29 cellular contexts compared by ENCODE assay signal in the genomic region with DNA sequence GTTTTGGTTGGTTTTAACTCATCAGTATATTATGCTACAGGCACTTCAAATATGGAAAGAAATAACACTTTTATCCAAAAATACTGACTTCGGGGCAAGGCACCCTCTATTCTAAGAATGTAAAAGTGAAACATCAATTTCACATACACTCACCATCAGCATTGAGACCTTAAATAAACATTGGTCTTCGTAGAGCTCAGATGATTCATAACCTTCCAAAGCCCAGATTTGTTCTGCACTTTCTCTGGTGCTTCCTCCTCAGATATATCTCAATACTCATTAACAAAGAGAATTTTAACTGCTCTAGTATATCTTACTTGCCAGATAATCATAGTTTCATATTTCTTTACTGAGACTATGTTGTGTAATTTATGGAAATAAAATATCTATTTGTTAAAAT.
DNase-seq lines count a peak whose midpoint lies in the region; FAIRE-seq and TF ChIP-seq lines count a peak whose summit lies in the region.
"Had no signal": no experiment of that assay in that cellular context is flagged by ENCODE, and none has a peak within 500 bp of the region (broad histone marks: within the 10 kb centered on the region; RNA-seq: fewer than 3 reads in every experiment).

No MANE protein-coding gene starts in this region.

- H2AFZ ChIP-seq in ACC112 (ENCODE audit: low read length, unreplicated experiment) (no peak overlapping the region), astrocyte (ENCODE audit: low read depth, low read length) (no peak overlapping the region)

- no peaks in the 10 kb centered on the region for H3K27me3 ChIP-seq in ACC112 (ENCODE audit: insufficient read depth, low read length)
- no peaks in the 10 kb centered on the region for H3K27me3 ChIP-seq in astrocyte (ENCODE audit: insufficient read depth, low read length)
- no peaks in the 10 kb centered on the region for H3K27me3 ChIP-seq in suprapubic skin
- H3K27me3 ChIP-seq: body of pancreas, colonic mucosa, gastrocnemius medialis, left lung, uterus had no signal

- H3K79me2 ChIP-seq in ACC112 (ENCODE audit: control insufficient read depth, insufficient read depth, low read length, unreplicated experiment) (no peaks in the 10 kb centered on the region), astrocyte (ENCODE audit: insufficient read depth, low read length) (no peaks in the 10 kb centered on the region)

- TF ChIP-seq CTCF in astrocyte (IDR thresholded peaks at IDR 0.05; ENCODE audit: insufficient read depth, low read depth, low read length) (no peak), suprapubic skin (IDR thresholded peaks at IDR 0.05) (no peak), D721Med (IDR thresholded peaks at IDR 0.05; ENCODE audit: insufficient read depth, missing control alignments) (no peak)

- H3K9ac ChIP-seq in astrocyte (ENCODE audit: low read length): no peak overlapping the region
- H3K9ac ChIP-seq: KMS-11 had no signal

- DNase-seq in M059J (ENCODE audit: low read depth): peak; percentile 12
- DNase-seq in astrocyte (ENCODE audit: low read depth): peak; percentile 67
- peak; percentile 27 for DNase-seq in glomerular endothelial cell (ENCODE audit: extremely low read depth, low read depth, low spot score)
- no peak for DNase-seq in retina
- DNase-seq in globus pallidus (ENCODE audit: low spot score): no peak
- DNase-seq in suprapubic skin (ENCODE audit: low spot score in 2 of 2): no peak
- no peak for DNase-seq in D721Med (ENCODE audit: insufficient read length, low spot score)
- DNase-seq: activated CD8-positive, alpha-beta T cell treated with anti-CD3 and anti-CD28 coated beads, Interleukin-2, amount 10 ng/mL, durations not matched to agents 7 days and 5 days; activated naive CD4-positive, alpha-beta T cell treated with anti-CD3 and anti-CD28 coated beads, Interleukin-2, amount 10 ng/mL, durations not matched to agents 7 days and 5 days; activated T-cell treated with anti-CD3 and anti-CD28 coated beads, Interleukin-2, amount 50 U/mL, for 4 hours; body of pancreas; colonic mucosa; gastrocnemius medialis; HFFc6; left lung; mucosa of descending colon; NCI-H1105; NCI-H526 treated with DMSO at 0.1 percent for 48 hours; OCI-M1; stimulated activated CD4-positive, alpha-beta T cell treated with anti-CD3 and anti-CD28 coated beads, Interleukin-12 subunit alpha, Interleukin-12 subunit beta, amount 100 ng/mL, for 4 hours; stimulated activated CD8-positive, alpha-beta memory T cell treated with anti-CD3 and anti-CD28 coated beads, Interleukin-4, amount 100 ng/mL, for 48 hours; uterus had no signal

- no peak for TF ChIP-seq EP300 in suprapubic skin (IDR thresholded peaks at IDR 0.05)

- H4K20me1 ChIP-seq in astrocyte (ENCODE audit: insufficient read depth, low read length): no peaks in the 10 kb centered on the region

- no peaks in the 10 kb centered on the region for H3K36me3 Mint-ChIP-seq in astrocyte (ENCODE audit: low read depth, unreplicated experiment)
- H3K36me3 Mint-ChIP-seq: activated naive CD4-positive, alpha-beta T cell treated with anti-CD3 and anti-CD28 coated beads, Interleukin-2, amount 10 ng/mL, durations not matched to agents 7 days and 5 days had no signal

- H3K4me2 ChIP-seq in astrocyte (ENCODE audit: low read length): peak overlapping the region; percentile 54
- H3K4me2 ChIP-seq: KMS-11 had no signal

- peaks cover 24% of the 10 kb centered on the region for H3K4me1 ChIP-seq in ACC112 (ENCODE audit: control insufficient read depth, insufficient read depth, low read length, unreplicated experiment)
- H3K4me1 ChIP-seq in astrocyte (ENCODE audit: insufficient read depth, low read length): peaks cover 7% of the 10 kb centered on the region
- H3K4me1 ChIP-seq in suprapubic skin: no peaks in the 10 kb centered on the region
- H3K4me1 ChIP-seq: body of pancreas, colonic mucosa, gastrocnemius medialis, left lung, uterus had no signal

- H3K9me3 Mint-ChIP-seq in astrocyte (ENCODE audit: unreplicated experiment): no peaks in the 10 kb centered on the region

- H3K27ac ChIP-seq in ACC112 (ENCODE audit: low read depth, low read length): peak overlapping the region; percentile 79
- H3K27ac ChIP-seq in astrocyte (ENCODE audit: low read depth, low read length): no peak overlapping the region
- no peak overlapping the region for H3K27ac ChIP-seq in suprapubic skin
- H3K27ac ChIP-seq: body of pancreas, C4-2B, colonic mucosa, gastrocnemius medialis, KMS-11, left lung, uterus had no signal

- peaks cover 18% of the 10 kb centered on the region for H3K4me1 Mint-ChIP-seq in astrocyte (ENCODE audit: low read depth, unreplicated experiment)
- H3K4me1 Mint-ChIP-seq: neural crest cell had no signal

- no peak overlapping the region for H3K4me3 Mint-ChIP-seq in astrocyte (ENCODE audit: unreplicated experiment)
- H3K4me3 Mint-ChIP-seq: activated CD8-positive, alpha-beta T cell treated with anti-CD3 and anti-CD28 coated beads, Interleukin-2, amount 10 ng/mL, durations not matched to agents 7 days and 5 days; activated naive CD4-positive, alpha-beta T cell treated with anti-CD3 and anti-CD28 coated beads, Interleukin-2, amount 10 ng/mL, durations not matched to agents 7 days and 5 days; activated T-cell treated with anti-CD3 and anti-CD28 coated beads, Interleukin-2, amount 50 U/mL, for 4 hours; HFFc6; neural crest cell; T-helper 2 cell treated with Interferon-gamma antibody and Interleukin-4, amounts not matched to agents 5 μg/mL and 100 μg/mL, for 36 hours had no signal

- H3K27ac Mint-ChIP-seq in astrocyte (ENCODE audit: unreplicated experiment): no peak overlapping the region
- H3K27ac Mint-ChIP-seq: activated CD8-positive, alpha-beta T cell treated with anti-CD3 and anti-CD28 coated beads, Interleukin-2, amount 10 ng/mL, durations not matched to agents 7 days and 5 days; activated naive CD4-positive, alpha-beta T cell treated with anti-CD3 and anti-CD28 coated beads, Interleukin-2, amount 10 ng/mL, durations not matched to agents 7 days and 5 days; HFFc6; T-helper 2 cell treated with Interferon-gamma antibody and Interleukin-4, amounts not matched to agents 5 μg/mL and 100 μg/mL, for 36 hours had no signal

- WGBS in suprapubic skin: 66% methylated on average over 2 of the region's 2 CpGs

- H3K9me3 ChIP-seq in astrocyte (ENCODE audit: insufficient read depth, low read depth, low read length): no peaks in the 10 kb centered on the region
- peaks cover 7% of the 10 kb centered on the region for H3K9me3 ChIP-seq in suprapubic skin
- H3K9me3 ChIP-seq: body of pancreas, colonic mucosa, gastrocnemius medialis, left lung, mucosa of descending colon, uterus had no signal

- no peak for FAIRE-seq in astrocyte (lab: Jason Lieb, UNC)
- no peak for FAIRE-seq in D721Med (lab: Jason Lieb, UNC)
- FAIRE-seq: A204.1, GM12891 had no signal

- H3K36me3 ChIP-seq in ACC112 (ENCODE audit: insufficient read depth, low read length) (no peaks in the 10 kb centered on the region), astrocyte (ENCODE audit: insufficient read depth, low read length) (no peaks in the 10 kb centered on the region), suprapubic skin (no peaks in the 10 kb centered on the region)
- H3K36me3 ChIP-seq: colonic mucosa, gastrocnemius medialis, left lung, uterus had no signal

- H3K27me3 Mint-ChIP-seq in astrocyte (ENCODE audit: low read depth, unreplicated experiment): peaks cover 1% of the 10 kb centered on the region
- H3K27me3 Mint-ChIP-seq: activated naive CD4-positive, alpha-beta T cell treated with anti-CD3 and anti-CD28 coated beads, Interleukin-2, amount 10 ng/mL, durations not matched to agents 7 days and 5 days had no signal

- TF ChIP-seq POLR2A in suprapubic skin (IDR thresholded peaks at IDR 0.05): no peak

- H3K4me3 ChIP-seq in ACC112 (ENCODE audit: low read depth, low read length): peak overlapping the region; percentile 66
- H3K4me3 ChIP-seq in astrocyte (ENCODE audit: insufficient read depth, low read depth, low read length): no peak overlapping the region
- H3K4me3 ChIP-seq in suprapubic skin: no peak overlapping the region
- H3K4me3 ChIP-seq: body of pancreas, colonic mucosa, gastrocnemius medialis, left lung, mucosa of descending colon, uterus had no signal

Comparison
In these comparisons a context has a peak if more than half of its experiments do, and no peak if none do; other contexts are left out.
1. DNase-seq: peak in M059J (single experiment), astrocyte (single experiment) and glomerular endothelial cell (single experiment); none in retina (single experiment), globus pallidus (single experiment), suprapubic skin (0 of 2) and D721Med (single experiment).